1 cellular context compared by ENCODE assay signal in the genomic region with DNA sequence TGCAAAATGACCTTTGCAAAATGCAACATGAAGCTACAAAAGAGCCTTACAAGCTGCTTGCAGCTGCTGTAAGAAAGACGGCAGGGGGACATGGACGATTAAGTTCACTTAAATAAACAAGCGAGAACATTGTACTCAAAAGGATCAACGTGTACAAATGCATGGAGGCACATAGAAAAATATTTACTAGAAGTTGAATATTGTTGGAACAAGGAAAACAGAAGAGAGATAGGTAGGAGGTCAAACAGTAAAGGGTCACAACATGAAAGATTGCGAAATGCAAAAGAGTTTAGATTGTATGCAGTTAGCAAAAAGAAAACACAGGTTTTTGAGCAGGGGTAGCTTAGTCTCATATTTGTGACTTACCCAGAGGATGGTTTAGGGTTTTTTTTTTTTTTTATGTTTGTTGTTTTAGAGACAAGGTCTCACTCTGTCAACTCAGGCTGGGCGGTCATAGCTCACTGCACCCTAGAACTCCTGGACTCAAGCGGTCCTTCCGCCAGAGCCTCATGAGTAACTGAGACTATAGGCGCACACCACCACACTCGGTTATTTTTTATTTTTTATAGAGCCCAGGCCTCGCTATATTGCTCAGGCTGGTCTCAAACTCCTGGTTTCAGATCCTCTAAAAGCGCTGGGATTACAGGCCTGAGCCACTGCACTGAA.
TF ChIP-seq lines count a peak whose summit lies in the region.

No MANE protein-coding gene starts in this region.

TF ChIP-seq in HepG2, 621 proteins besides CTCF, POLR2A, EP300 and RAD21 (continued from another document and continues in another):
- no peak for TF ChIP-seq ZNF550 (CRISPR knock-in tag; IDR thresholded peaks at IDR 0.05; ENCODE audit: borderline replicate concordance)
- no peak for TF ChIP-seq ZNF674 (CRISPR knock-in tag; IDR thresholded peaks at IDR 0.05; ENCODE audit: low read depth)
- no peak for TF ChIP-seq MAF1 (CRISPR knock-in tag; IDR thresholded peaks at IDR 0.05; ENCODE audit: borderline replicate concordance)
- TF ChIP-seq, protein P1, sequence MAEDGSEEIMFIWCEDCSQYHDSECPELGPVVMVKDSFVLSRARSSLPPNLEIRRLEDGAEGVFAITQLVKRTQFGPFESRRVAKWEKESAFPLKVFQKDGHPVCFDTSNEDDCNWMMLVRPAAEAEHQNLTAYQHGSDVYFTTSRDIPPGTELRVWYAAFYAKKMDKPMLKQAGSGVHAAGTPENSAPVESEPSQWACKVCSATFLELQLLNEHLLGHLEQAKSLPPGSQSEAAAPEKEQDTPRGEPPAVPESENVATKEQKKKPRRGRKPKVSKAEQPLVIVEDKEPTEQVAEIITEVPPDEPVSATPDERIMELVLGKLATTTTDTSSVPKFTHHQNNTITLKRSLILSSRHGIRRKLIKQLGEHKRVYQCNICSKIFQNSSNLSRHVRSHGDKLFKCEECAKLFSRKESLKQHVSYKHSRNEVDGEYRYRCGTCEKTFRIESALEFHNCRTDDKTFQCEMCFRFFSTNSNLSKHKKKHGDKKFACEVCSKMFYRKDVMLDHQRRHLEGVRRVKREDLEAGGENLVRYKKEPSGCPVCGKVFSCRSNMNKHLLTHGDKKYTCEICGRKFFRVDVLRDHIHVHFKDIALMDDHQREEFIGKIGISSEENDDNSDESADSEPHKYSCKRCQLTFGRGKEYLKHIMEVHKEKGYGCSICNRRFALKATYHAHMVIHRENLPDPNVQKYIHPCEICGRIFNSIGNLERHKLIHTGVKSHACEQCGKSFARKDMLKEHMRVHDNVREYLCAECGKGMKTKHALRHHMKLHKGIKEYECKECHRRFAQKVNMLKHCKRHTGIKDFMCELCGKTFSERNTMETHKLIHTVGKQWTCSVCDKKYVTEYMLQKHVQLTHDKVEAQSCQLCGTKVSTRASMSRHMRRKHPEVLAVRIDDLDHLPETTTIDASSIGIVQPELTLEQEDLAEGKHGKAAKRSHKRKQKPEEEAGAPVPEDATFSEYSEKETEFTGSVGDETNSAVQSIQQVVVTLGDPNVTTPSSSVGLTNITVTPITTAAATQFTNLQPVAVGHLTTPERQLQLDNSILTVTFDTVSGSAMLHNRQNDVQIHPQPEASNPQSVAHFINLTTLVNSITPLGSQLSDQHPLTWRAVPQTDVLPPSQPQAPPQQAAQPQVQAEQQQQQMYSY (CRISPR knock-in tag; IDR thresholded peaks at IDR 0.05) = no peak
- TF ChIP-seq ZNF883 (CRISPR knock-in tag; IDR thresholded peaks at IDR 0.05; ENCODE audit: not compliant biosample characterization) = no peak
- no peak for TF ChIP-seq ZNF672 (CRISPR knock-in tag; IDR thresholded peaks at IDR 0.05)
- TF ChIP-seq, protein P2, sequence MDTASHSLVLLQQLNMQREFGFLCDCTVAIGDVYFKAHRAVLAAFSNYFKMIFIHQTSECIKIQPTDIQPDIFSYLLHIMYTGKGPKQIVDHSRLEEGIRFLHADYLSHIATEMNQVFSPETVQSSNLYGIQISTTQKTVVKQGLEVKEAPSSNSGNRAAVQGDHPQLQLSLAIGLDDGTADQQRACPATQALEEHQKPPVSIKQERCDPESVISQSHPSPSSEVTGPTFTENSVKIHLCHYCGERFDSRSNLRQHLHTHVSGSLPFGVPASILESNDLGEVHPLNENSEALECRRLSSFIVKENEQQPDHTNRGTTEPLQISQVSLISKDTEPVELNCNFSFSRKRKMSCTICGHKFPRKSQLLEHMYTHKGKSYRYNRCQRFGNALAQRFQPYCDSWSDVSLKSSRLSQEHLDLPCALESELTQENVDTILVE (CRISPR knock-in tag; IDR thresholded peaks at IDR 0.05) = no peak
- TF ChIP-seq ZNF605 (CRISPR knock-in tag; IDR thresholded peaks at IDR 0.05) = no peak
- peak; percentile 41; the same call in 1 of the 2 replicates for TF ChIP-seq FOXO1 (CRISPR knock-in tag; IDR thresholded peaks at IDR 0.05)
- TF ChIP-seq MAZ (IDR thresholded peaks at IDR 0.05; ENCODE audit: borderline replicate concordance, low read depth, low read length) = no peak
- TF ChIP-seq MAZ (CRISPR knock-in tag; IDR thresholded peaks at IDR 0.05; ENCODE audit: low read depth) = no peak
- no peak for TF ChIP-seq SOX13 (IDR thresholded peaks at IDR 0.05)
- TF ChIP-seq SOX13 (CRISPR knock-in tag; conservative IDR thresholded peaks at IDR 0.05 in 1 of 2, IDR thresholded peaks at IDR 0.05 in 1 of 2) = peak in 1 of 2 experiments; percentile 77; a peak in 2 of 4 replicates
- no peak for TF ChIP-seq GTF3A (CRISPR knock-in tag; conservative IDR thresholded peaks at IDR 0.05)
- no peak for TF ChIP-seq ZNF749 (CRISPR knock-in tag; IDR thresholded peaks at IDR 0.05; ENCODE audit: borderline replicate concordance)
- TF ChIP-seq ZMAT5 (CRISPR knock-in tag; IDR thresholded peaks at IDR 0.05; ENCODE audit: borderline replicate concordance, low read depth) = no peak
- no peak for TF ChIP-seq ZNF552 (CRISPR knock-in tag; IDR thresholded peaks at IDR 0.05; ENCODE audit: borderline replicate concordance)
- TF ChIP-seq ZC3H13 (CRISPR knock-in tag; IDR thresholded peaks at IDR 0.05) = no peak
- TF ChIP-seq, protein P3, sequence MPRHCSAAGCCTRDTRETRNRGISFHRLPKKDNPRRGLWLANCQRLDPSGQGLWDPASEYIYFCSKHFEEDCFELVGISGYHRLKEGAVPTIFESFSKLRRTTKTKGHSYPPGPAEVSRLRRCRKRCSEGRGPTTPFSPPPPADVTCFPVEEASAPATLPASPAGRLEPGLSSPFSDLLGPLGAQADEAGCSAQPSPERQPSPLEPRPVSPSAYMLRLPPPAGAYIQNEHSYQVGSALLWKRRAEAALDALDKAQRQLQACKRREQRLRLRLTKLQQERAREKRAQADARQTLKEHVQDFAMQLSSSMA (CRISPR knock-in tag; IDR thresholded peaks at IDR 0.05) = no peak
- TF ChIP-seq ZNF44 (CRISPR knock-in tag; IDR thresholded peaks at IDR 0.05) = no peak
- peak; percentile 72; the same call in 1 of the 2 replicates for TF ChIP-seq HHEX (CRISPR knock-in tag; IDR thresholded peaks at IDR 0.05)
- no peak for TF ChIP-seq ZHX2 (IDR thresholded peaks at IDR 0.05; ENCODE audit: low read depth)
- TF ChIP-seq ZHX2 (CRISPR knock-in tag; IDR thresholded peaks at IDR 0.05; ENCODE audit: borderline replicate concordance) = no peak
- no peak for TF ChIP-seq LRRFIP1 (CRISPR knock-in tag; conservative IDR thresholded peaks at IDR 0.05)
- no peak for TF ChIP-seq ZNF687 (CRISPR knock-in tag; IDR thresholded peaks at IDR 0.05)
- peak; percentile 75 for TF ChIP-seq NCOA2 (CRISPR knock-in tag; IDR thresholded peaks at IDR 0.05)
- TF ChIP-seq ZNF275 (CRISPR knock-in tag; IDR thresholded peaks at IDR 0.05; ENCODE audit: borderline replicate concordance) = no peak
- TF ChIP-seq BCLAF1 (IDR thresholded peaks at IDR 0.05) = no peak
- TF ChIP-seq ZNF792 (CRISPR knock-in tag; IDR thresholded peaks at IDR 0.05) = no peak
